ENCODE assay signal across 8 cellular contexts in genomic region chr19:1605236-1606137, GRCh38. TPM values are rescaled to one million over a fixed set of nuclear protein-coding genes. Genes with fewer than 3 reads are reported as not detected.
A peak's percentile ranks its signal among the peaks of the same experiment; 100 is the strongest.
DNase-seq lines count a peak whose midpoint lies in the region; FAIRE-seq and TF ChIP-seq lines count a peak whose summit lies in the region.

Gene UQCR11 (minus strand): TSS chr19:1605462. CDS start chr19:1605409, 53 bp downstream.

- H3K4me2 ChIP-seq in MM.1S (ENCODE audit: low read depth, low read length) (peak within 1 kb of the TSS; percentile 97), neural cell (ENCODE audit: low read length) (peak within 1 kb of the TSS; percentile 79)

- intact Hi-C loops in stomach (cut with DNase I; ENCODE audit: low total_unique reads), result no loop called here

- H3K36me3 ChIP-seq in HAP-1 (replicated peaks) (peaks cover 37% of the 10 kb centered on the region), MM.1S (replicated peaks; ENCODE audit: insufficient read depth, low read length) (no peaks in the 10 kb centered on the region; the same call in 1 of the 2 replicates), neural cell (ENCODE audit: insufficient read depth, low read length) (no peaks in the 10 kb centered on the region), stomach (peaks cover 0 to 28% (median 16%) of the 10 kb centered on the region in 4 donors)

- H3K9me3 ChIP-seq in HAP-1, result no peaks in the 10 kb centered on the region
- no peaks in the 10 kb centered on the region for H3K9me3 ChIP-seq in MM.1S (replicated peaks; ENCODE audit: insufficient read depth, low read length)
- no peaks in the 10 kb centered on the region for H3K9me3 ChIP-seq in neural cell (ENCODE audit: low read length)
- no peaks in the 10 kb centered on the region for H3K9me3 ChIP-seq in stomach

- H3K27me3 ChIP-seq in HAP-1 (ENCODE audit: low read depth), result no peaks in the 10 kb centered on the region
- no peaks in the 10 kb centered on the region for H3K27me3 ChIP-seq in MM.1S (replicated peaks; ENCODE audit: insufficient read depth, low read length)
- no peaks in the 10 kb centered on the region for H3K27me3 ChIP-seq in neural cell (ENCODE audit: insufficient read depth, low read depth, low read length)
- H3K27me3 ChIP-seq in stomach, result no peaks in the 10 kb centered on the region

- in situ Hi-C loops in HAP-1 (cut with MboI; ENCODE audit: low sequenced_read_pairs), result no loop called here

- DNase-seq in HAP-1 (ENCODE audit: low spot score in 2 of 2) (peak; percentile 96 to 97), MM.1S (peak; percentile 99), SIG-M5 (lab: John Stamatoyannopoulos, UW) (peak; percentile 83), activated gamma-delta T cell (lab: John Stamatoyannopoulos, UW) (peak; percentile 76), fibroblast of the conjunctiva (ENCODE audit: low read depth) (peak; percentile 92), stomach (peak; percentile 96)

- WGBS in stomach, 5 donors, result 0 to 1% (median 0%) methylated on average over 37 to 79 of the region's 79 CpGs

- H3K27ac ChIP-seq in MM.1S (ENCODE audit: low read length) (peak within 1 kb of the TSS; percentile 77), neural cell (ENCODE audit: low read length) (peak within 1 kb of the TSS; percentile 94), stomach (peak within 1 kb of the TSS; percentile 92 to 95 (median 95))

- H3K4me3 ChIP-seq in HAP-1 (peak within 1 kb of the TSS; percentile 96), MM.1S (ENCODE audit: low read length) (peak within 1 kb of the TSS; percentile 91), neural cell (ENCODE audit: low read length) (peak within 1 kb of the TSS; percentile 97), stomach (peak within 1 kb of the TSS; percentile 96 to 99 (median 97))

- FAIRE-seq in G401.6 (lab: Jason Lieb, UNC), result peak; percentile 92

- TF ChIP-seq POLR2A in stomach (IDR thresholded peaks at IDR 0.05), result no peak

- H4K20me1 ChIP-seq in MM.1S (ENCODE audit: insufficient read depth, low read length), result no peaks in the 10 kb centered on the region; the same call in 1 of the 2 replicates
- no peaks in the 10 kb centered on the region for H4K20me1 ChIP-seq in neural cell (ENCODE audit: insufficient read depth)

- H3K79me2 ChIP-seq in MM.1S (ENCODE audit: low read length) (peaks cover 46% of the 10 kb centered on the region), neural cell (replicated peaks; ENCODE audit: insufficient read depth, low read length) (peaks cover 36% of the 10 kb centered on the region)

- peaks cover 45% of the 10 kb centered on the region for H3F3A ChIP-seq in MM.1S (ENCODE audit: insufficient read depth, low read length)
- H3F3A ChIP-seq in neural cell (ENCODE audit: insufficient read depth, low read length, poor library complexity, severe bottlenecking), result no peaks in the 10 kb centered on the region

- H3K4me1 ChIP-seq in HAP-1, result peaks cover 10% of the 10 kb centered on the region
- H3K4me1 ChIP-seq in MM.1S (ENCODE audit: low read length), result peaks cover 8% of the 10 kb centered on the region; the same call in 1 of the 2 replicates
- H3K4me1 ChIP-seq in stomach, result peaks cover 30 to 57% (median 42%) of the 10 kb centered on the region in 4 donors

- TF ChIP-seq EP300 in neural cell (conservative IDR thresholded peaks at IDR 0.05; ENCODE audit: poor library complexity, severe bottlenecking) (peak; percentile 58), stomach (IDR thresholded peaks at IDR 0.05) (no peak)

- H3K9ac ChIP-seq in MM.1S (ENCODE audit: low read length), result peak within 1 kb of the TSS; percentile 86
- H3K9ac ChIP-seq in neural cell (ENCODE audit: low read length), result peak within 1 kb of the TSS; percentile 94

- H3K9me2 ChIP-seq in MM.1S (replicated peaks; ENCODE audit: insufficient read depth, low read length), result no peaks in the 10 kb centered on the region
- no peaks in the 10 kb centered on the region for H3K9me2 ChIP-seq in neural cell (ENCODE audit: insufficient read depth, low read length)

- TF ChIP-seq CTCF in MM.1S (IDR thresholded peaks at IDR 0.05; ENCODE audit: low read length) (peak; percentile 68), neural cell (IDR thresholded peaks at IDR 0.05; ENCODE audit: poor library complexity, severe bottlenecking) (peak; percentile 97), stomach (IDR thresholded peaks at IDR 0.05) (peak in 5 of 7 experiments; percentile 34 to 62 (median 40))

- H2AFZ ChIP-seq in MM.1S (ENCODE audit: low read length) (peak within 1 kb of the TSS; percentile 74), neural cell (ENCODE audit: low read depth, low read length) (peak within 1 kb of the TSS; percentile 84)

- peak; percentile 95 for TF ChIP-seq RAD21 in neural cell (conservative IDR thresholded peaks at IDR 0.05)

TF ChIP-seq in neural cell, 6 proteins besides CTCF, POLR2A, EP300 and RAD21:
- peak; percentile 93 for TF ChIP-seq SMC3 (conservative IDR thresholded peaks at IDR 0.05; ENCODE audit: poor library complexity)
- TF ChIP-seq, protein P1, sequence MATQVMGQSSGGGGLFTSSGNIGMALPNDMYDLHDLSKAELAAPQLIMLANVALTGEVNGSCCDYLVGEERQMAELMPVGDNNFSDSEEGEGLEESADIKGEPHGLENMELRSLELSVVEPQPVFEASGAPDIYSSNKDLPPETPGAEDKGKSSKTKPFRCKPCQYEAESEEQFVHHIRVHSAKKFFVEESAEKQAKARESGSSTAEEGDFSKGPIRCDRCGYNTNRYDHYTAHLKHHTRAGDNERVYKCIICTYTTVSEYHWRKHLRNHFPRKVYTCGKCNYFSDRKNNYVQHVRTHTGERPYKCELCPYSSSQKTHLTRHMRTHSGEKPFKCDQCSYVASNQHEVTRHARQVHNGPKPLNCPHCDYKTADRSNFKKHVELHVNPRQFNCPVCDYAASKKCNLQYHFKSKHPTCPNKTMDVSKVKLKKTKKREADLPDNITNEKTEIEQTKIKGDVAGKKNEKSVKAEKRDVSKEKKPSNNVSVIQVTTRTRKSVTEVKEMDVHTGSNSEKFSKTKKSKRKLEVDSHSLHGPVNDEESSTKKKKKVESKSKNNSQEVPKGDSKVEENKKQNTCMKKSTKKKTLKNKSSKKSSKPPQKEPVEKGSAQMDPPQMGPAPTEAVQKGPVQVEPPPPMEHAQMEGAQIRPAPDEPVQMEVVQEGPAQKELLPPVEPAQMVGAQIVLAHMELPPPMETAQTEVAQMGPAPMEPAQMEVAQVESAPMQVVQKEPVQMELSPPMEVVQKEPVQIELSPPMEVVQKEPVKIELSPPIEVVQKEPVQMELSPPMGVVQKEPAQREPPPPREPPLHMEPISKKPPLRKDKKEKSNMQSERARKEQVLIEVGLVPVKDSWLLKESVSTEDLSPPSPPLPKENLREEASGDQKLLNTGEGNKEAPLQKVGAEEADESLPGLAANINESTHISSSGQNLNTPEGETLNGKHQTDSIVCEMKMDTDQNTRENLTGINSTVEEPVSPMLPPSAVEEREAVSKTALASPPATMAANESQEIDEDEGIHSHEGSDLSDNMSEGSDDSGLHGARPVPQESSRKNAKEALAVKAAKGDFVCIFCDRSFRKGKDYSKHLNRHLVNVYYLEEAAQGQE (IDR thresholded peaks at IDR 0.05; ENCODE audit: borderline replicate concordance), result peak; percentile 74
- TF ChIP-seq TAF1 (IDR thresholded peaks at IDR 0.05; ENCODE audit: low read depth), result peak; percentile 89
- TF ChIP-seq MXI1 (conservative IDR thresholded peaks at IDR 0.05; ENCODE audit: poor library complexity, severe bottlenecking), result peak; percentile 88
- no peak for TF ChIP-seq EZH2 (IDR thresholded peaks at IDR 0.05; ENCODE audit: borderline replicate concordance, insufficient read depth, low read length, poor library complexity, severe bottlenecking)
- peak; percentile 87 for TF ChIP-seq POLR2AphosphoS5 (IDR thresholded peaks at IDR 0.05)

RNA-seq across cellular contexts. Expression of gene UQCR11, which starts in this region (rescaled TPM):
- polyA plus RNA-seq in neural cell, result 204 and 237 TPM in 2 replicates
- 41.2 and 51.1 TPM in 2 replicates for polyA minus RNA-seq in neural cell
- 100 to 1,000 TPM in 3 of 5 donors, 10 to 100 TPM in 2; 32.2 to 659 (median 151) TPM for total RNA-seq in stomach
- polyA plus RNA-seq in stomach, result 100 to 1,000 TPM; 140 to 217 (median 191) TPM

Comparison
In these comparisons a context has a peak if more than half of its experiments do, and no peak if none do; other contexts are left out.
1. Peak in every context shown above with its lines: DNase-seq, H3K4me3 ChIP-seq and H3K27ac ChIP-seq.
2. CTCF ChIP-seq: peak in every context shown above with its lines; median percentile 97 in neural cell; 68 in MM.1S; 40 in stomach.